Comparison of ENCODE assay signal across 8 cellular contexts in the genomic region with DNA sequence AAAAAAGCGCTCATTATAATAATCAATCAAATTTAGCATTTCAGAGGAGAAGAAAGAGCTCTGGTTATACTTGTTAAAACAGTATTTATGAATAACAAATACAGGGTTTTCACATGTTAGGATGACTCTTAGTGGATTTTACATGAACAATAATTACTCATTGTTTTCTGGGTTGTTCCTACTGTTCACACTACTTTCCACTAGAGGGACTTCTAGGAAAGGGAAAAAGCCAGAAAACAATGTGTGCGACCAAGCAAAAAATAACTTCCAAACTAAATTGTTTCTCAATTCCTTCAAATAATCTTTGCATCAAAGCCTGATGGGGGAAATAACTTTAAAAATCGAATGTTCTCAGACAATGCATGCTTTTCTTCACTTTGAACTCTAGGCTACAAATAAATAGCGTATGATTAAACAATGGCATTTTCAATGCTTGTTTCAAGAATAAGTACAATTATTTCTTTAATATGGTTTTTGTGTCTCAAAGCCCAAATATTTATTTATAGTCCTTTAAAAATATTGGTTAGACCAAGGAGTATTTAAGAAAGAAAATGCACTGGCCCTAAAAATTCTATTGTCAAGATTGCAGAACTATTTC.
DNase-seq lines count a peak whose midpoint lies in the region; ATAC-seq, FAIRE-seq and TF ChIP-seq lines count a peak whose summit lies in the region.

No MANE protein-coding gene starts in this region.

- no peak overlapping the region for H3K4me2 ChIP-seq in GM23338

- H3K36me3 Mint-ChIP-seq in CD4-positive, alpha-beta T cell (ENCODE audit: low read depth), result no peaks in the 10 kb centered on the region
- no peaks in the 10 kb centered on the region for H3K36me3 Mint-ChIP-seq in GM23338 (ENCODE audit: low read depth)
- H3K36me3 Mint-ChIP-seq in activated naive CD8-positive, alpha-beta T cell treated with anti-CD3 and anti-CD28 coated beads for 36 hours, result no peaks in the 10 kb centered on the region

- H3K9me2 ChIP-seq in GM23338 (ENCODE audit: insufficient read depth), result no peaks in the 10 kb centered on the region

- no peaks in the 10 kb centered on the region for H3K9me3 Mint-ChIP-seq in CD4-positive, alpha-beta T cell
- H3K9me3 Mint-ChIP-seq in GM23338, result no peaks in the 10 kb centered on the region
- no peaks in the 10 kb centered on the region for H3K9me3 Mint-ChIP-seq in activated naive CD8-positive, alpha-beta T cell treated with anti-CD3 and anti-CD28 coated beads for 36 hours

- H2AFZ ChIP-seq in GM23338, result no peak overlapping the region

- DNase-seq in CD4-positive, alpha-beta T cell, result no peak
- DNase-seq in GM23338 (ENCODE audit: low spot score) (peak; percentile 66), RCC 7860 (ENCODE audit: low spot score) (peak; percentile 34), fibroblast of gingiva (ENCODE audit: low read depth) (peak; percentile 44), retinal pigment epithelial cell (ENCODE audit: low read depth) (no peak), T-helper 1 cell (no peak)
- DNase-seq in activated naive CD8-positive, alpha-beta T cell treated with anti-CD3 and anti-CD28 coated beads for 36 hours, result no peak

- H3K27ac Mint-ChIP-seq in CD4-positive, alpha-beta T cell, result no peak overlapping the region
- H3K27ac Mint-ChIP-seq in GM23338, result no peak overlapping the region
- no peak overlapping the region for H3K27ac Mint-ChIP-seq in activated naive CD8-positive, alpha-beta T cell treated with anti-CD3 and anti-CD28 coated beads for 36 hours

- H3F3A ChIP-seq in GM23338 (replicated peaks; ENCODE audit: low read depth), result no peaks in the 10 kb centered on the region

- no peak overlapping the region for H3K4me3 ChIP-seq in GM23338
- H3K4me3 ChIP-seq in retinal pigment epithelial cell (ENCODE audit: low read length), result no peak overlapping the region

- H3K36me3 ChIP-seq in GM23338 (ENCODE audit: insufficient read depth), result no peaks in the 10 kb centered on the region

- ATAC-seq in CD4-positive, alpha-beta T cell (ENCODE audit: poor library complexity), result no peak
- ATAC-seq in GM23338 (peak; percentile 61), GM18873 (IDR thresholded peaks at IDR 0.05; ENCODE audit: low FRiP score, unreplicated experiment) (no peak)

- CTCF ChIA-PET in CD4-positive, alpha-beta T cell (lab: Charles Lee), result interaction anchor here (0.9 kb wide), 1 partner anchor 41 kb away, joined by 4 read pairs; no protein-coding TSS in a partner anchor

- no peaks in the 10 kb centered on the region for H3K4me1 Mint-ChIP-seq in CD4-positive, alpha-beta T cell (ENCODE audit: low read depth)
- H3K4me1 Mint-ChIP-seq in GM23338, result no peaks in the 10 kb centered on the region
- H3K4me1 Mint-ChIP-seq in activated naive CD8-positive, alpha-beta T cell treated with anti-CD3 and anti-CD28 coated beads for 36 hours, result peaks cover 5% of the 10 kb centered on the region

- no peaks in the 10 kb centered on the region for H3K4me1 ChIP-seq in GM23338 (ENCODE audit: insufficient read depth)

- peak; percentile 24 for TF ChIP-seq CTCF in CD4-positive, alpha-beta T cell (IDR thresholded peaks at IDR 0.05)
- TF ChIP-seq CTCF in GM23338 (conservative IDR thresholded peaks at IDR 0.05; ENCODE audit: low read depth in 2 of 2) (peak; percentile 70 to 87), retinal pigment epithelial cell (conservative IDR thresholded peaks at IDR 0.05; ENCODE audit: low read depth, low read length) (peak; percentile 72)

- peak; percentile 58 for FAIRE-seq in RCC 7860 (lab: Jason Lieb, UNC)

- intact Hi-C loops in CD4-positive, alpha-beta T cell (cut with DNase I, micrococcal nuclease), result loop anchor here in 1 of 2 experiments (2.0 kb wide), 1 partner anchor 572 kb away; no protein-coding TSS in a partner anchor

- no peaks in the 10 kb centered on the region for H3K27me3 ChIP-seq in CD4-positive, alpha-beta T cell (ENCODE audit: control insufficient read depth, insufficient read depth, low read length)
- H3K27me3 ChIP-seq in GM23338 (ENCODE audit: insufficient read depth), result no peaks in the 10 kb centered on the region

- H4K20me1 ChIP-seq in GM23338 (replicated peaks; ENCODE audit: insufficient read depth), result no peaks in the 10 kb centered on the region

- H3K79me2 ChIP-seq in GM23338 (replicated peaks; ENCODE audit: insufficient read depth), result no peaks in the 10 kb centered on the region

- no peak overlapping the region for H3K27ac ChIP-seq in CD4-positive, alpha-beta T cell (ENCODE audit: low read depth, low read length)
- H3K27ac ChIP-seq in GM23338 (ENCODE audit: low read depth), result no peak overlapping the region

- no peaks in the 10 kb centered on the region for H3K9me3 ChIP-seq in CD4-positive, alpha-beta T cell (ENCODE audit: control insufficient read depth, low read length)

- POLR2A ChIA-PET in CD4-positive, alpha-beta T cell (lab: Charles Lee), result no interaction called here

- no peak overlapping the region for H3K4me3 Mint-ChIP-seq in CD4-positive, alpha-beta T cell
- H3K4me3 Mint-ChIP-seq in GM23338, result no peak overlapping the region
- H3K4me3 Mint-ChIP-seq in activated naive CD8-positive, alpha-beta T cell treated with anti-CD3 and anti-CD28 coated beads for 36 hours, result no peak overlapping the region

- peaks cover 10% of the 10 kb centered on the region for H3K27me3 Mint-ChIP-seq in CD4-positive, alpha-beta T cell
- H3K27me3 Mint-ChIP-seq in GM23338 (ENCODE audit: insufficient read depth, low read depth, poor library complexity), result no peaks in the 10 kb centered on the region
- H3K27me3 Mint-ChIP-seq in activated naive CD8-positive, alpha-beta T cell treated with anti-CD3 and anti-CD28 coated beads for 36 hours, result peaks cover 15% of the 10 kb centered on the region

TF ChIP-seq in GM23338, 12 proteins besides CTCF, POLR2A, EP300 and RAD21 (continues in another document):
- TF ChIP-seq, protein P1, sequence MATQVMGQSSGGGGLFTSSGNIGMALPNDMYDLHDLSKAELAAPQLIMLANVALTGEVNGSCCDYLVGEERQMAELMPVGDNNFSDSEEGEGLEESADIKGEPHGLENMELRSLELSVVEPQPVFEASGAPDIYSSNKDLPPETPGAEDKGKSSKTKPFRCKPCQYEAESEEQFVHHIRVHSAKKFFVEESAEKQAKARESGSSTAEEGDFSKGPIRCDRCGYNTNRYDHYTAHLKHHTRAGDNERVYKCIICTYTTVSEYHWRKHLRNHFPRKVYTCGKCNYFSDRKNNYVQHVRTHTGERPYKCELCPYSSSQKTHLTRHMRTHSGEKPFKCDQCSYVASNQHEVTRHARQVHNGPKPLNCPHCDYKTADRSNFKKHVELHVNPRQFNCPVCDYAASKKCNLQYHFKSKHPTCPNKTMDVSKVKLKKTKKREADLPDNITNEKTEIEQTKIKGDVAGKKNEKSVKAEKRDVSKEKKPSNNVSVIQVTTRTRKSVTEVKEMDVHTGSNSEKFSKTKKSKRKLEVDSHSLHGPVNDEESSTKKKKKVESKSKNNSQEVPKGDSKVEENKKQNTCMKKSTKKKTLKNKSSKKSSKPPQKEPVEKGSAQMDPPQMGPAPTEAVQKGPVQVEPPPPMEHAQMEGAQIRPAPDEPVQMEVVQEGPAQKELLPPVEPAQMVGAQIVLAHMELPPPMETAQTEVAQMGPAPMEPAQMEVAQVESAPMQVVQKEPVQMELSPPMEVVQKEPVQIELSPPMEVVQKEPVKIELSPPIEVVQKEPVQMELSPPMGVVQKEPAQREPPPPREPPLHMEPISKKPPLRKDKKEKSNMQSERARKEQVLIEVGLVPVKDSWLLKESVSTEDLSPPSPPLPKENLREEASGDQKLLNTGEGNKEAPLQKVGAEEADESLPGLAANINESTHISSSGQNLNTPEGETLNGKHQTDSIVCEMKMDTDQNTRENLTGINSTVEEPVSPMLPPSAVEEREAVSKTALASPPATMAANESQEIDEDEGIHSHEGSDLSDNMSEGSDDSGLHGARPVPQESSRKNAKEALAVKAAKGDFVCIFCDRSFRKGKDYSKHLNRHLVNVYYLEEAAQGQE (IDR thresholded peaks at IDR 0.05; ENCODE audit: unreplicated experiment), result no peak
- TF ChIP-seq POLR2AphosphoS5 (IDR thresholded peaks at IDR 0.05; ENCODE audit: low read depth) (no peak), EZH2phosphoT487 (IDR thresholded peaks at IDR 0.05; ENCODE audit: unreplicated experiment) (no peak), EZH2 (IDR thresholded peaks at IDR 0.05; ENCODE audit: low read depth, unreplicated experiment) (no peak)

Comparison
In these comparisons a context has a peak if more than half of its experiments do, and no peak if none do; other contexts are left out.
1. DNase-seq: peak in GM23338 (single experiment), RCC 7860 (single experiment) and fibroblast of gingiva (single experiment); none in CD4-positive, alpha-beta T cell (0 of 10), retinal pigment epithelial cell (single experiment), activated naive CD8-positive, alpha-beta T cell treated with anti-CD3 and anti-CD28 coated beads for 36 hours (single experiment) and T-helper 1 cell (0 of 5).
2. CTCF ChIP-seq: peak in every context shown above with its lines; median percentile 78 in GM23338; 72 in retinal pigment epithelial cell; 24 in CD4-positive, alpha-beta T cell.